In the genomic region with DNA sequence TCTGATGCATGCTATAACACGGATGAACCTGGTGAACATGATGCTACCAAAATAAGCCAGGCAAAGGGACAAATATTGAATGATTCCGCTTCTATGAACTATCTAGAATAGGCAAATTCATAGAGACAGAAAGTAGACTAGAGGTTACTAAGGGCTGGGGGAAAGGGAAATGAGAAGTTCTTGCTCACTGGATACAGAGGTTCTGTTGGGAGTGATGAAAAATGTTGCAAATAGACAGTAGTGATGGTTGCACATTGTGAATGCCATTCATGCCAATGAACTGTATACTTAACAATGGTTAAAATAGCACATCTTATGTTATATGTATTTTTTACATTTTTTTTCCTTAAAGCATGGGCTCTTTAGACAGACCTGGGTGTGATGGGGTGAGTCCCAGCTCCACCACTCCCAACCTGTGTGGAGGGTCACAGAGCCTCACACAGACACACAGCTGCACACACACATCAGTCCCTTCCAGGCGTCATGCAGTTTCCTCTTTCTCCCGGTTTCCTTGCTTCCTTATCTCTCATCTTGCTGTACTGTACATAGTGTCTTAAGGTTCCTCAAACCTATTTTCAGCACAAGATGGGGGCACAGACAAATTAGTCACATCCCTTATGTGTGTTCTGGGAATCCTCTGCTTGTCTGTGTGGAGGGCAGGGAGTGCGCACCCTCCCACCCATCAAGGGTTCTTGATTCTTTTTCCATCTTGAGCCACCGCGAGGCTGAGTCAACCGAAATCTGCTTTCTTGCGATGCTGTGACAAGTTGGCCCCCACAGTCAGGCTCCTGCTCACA, we compare ENCODE assay signal across 12 cellular contexts.
DNase-seq lines count a peak whose midpoint lies in the region; ATAC-seq lines count a peak whose summit lies in the region.
"Had no signal": no experiment of that assay in that cellular context is flagged by ENCODE, and none has a peak within 500 bp of the region (broad histone marks: within the 10 kb centered on the region; RNA-seq: fewer than 3 reads in every experiment).

No MANE protein-coding gene starts in this region.

- ATAC-seq in activated CD4-positive, CD25-positive, alpha-beta regulatory T cell treated with anti-CD3 and anti-CD28 coated beads, Interleukin-2, amount 50 U/mL, for 24 hours, result peak; percentile 76 to 79
- ATAC-seq in left colon, result peak; percentile 16
- no peak for ATAC-seq in HG03521 (IDR thresholded peaks at IDR 0.05; ENCODE audit: unreplicated experiment)
- ATAC-seq in GM21360 (IDR thresholded peaks at IDR 0.05; ENCODE audit: unreplicated experiment), result no peak
- ATAC-seq: psoas muscle had no signal

- no peak for DNase-seq in activated CD4-positive, CD25-positive, alpha-beta regulatory T cell treated with anti-CD3 and anti-CD28 coated beads, Interleukin-2, amount 50 U/mL, for 72 hours
- peak; percentile 69 to 76 for DNase-seq in activated CD4-positive, alpha-beta T cell treated with anti-CD3 and anti-CD28 coated beads, Interleukin-2, amount 50 U/mL, for 48 hours
- DNase-seq in left colon (no peak), NCI-H446 treated with DMSO at 0.1 percent for 48 hours (lab: John Stamatoyannopoulos, UW) (no peak)
- peak; percentile 59 to 65 for DNase-seq in stimulated activated CD8-positive, alpha-beta memory T cell treated with anti-CD3 and anti-CD28 coated beads, Interleukin-15, amount 100 ng/mL, for 48 hours (ENCODE audit: low read depth in 2 of 2)
- DNase-seq: amniotic stem cell, islet precursor cell, psoas muscle, tibial artery had no signal

- intact Hi-C loops in left colon (cut with DNase I, micrococcal nuclease), result no loop called here

Comparison
In these comparisons a context has a peak if more than half of its experiments do, and no peak if none do; other contexts are left out.
1. ATAC-seq: peak in activated CD4-positive, CD25-positive, alpha-beta regulatory T cell treated with anti-CD3 and anti-CD28 coated beads, Interleukin-2, amount 50 U/mL, for 24 hours (2 of 2) and left colon (single experiment); none in HG03521 (single experiment) and GM21360 (single experiment).
2. DNase-seq: peak in activated CD4-positive, alpha-beta T cell treated with anti-CD3 and anti-CD28 coated beads, Interleukin-2, amount 50 U/mL, for 48 hours (2 of 2) and stimulated activated CD8-positive, alpha-beta memory T cell treated with anti-CD3 and anti-CD28 coated beads, Interleukin-15, amount 100 ng/mL, for 48 hours (2 of 2); none in activated CD4-positive, CD25-positive, alpha-beta regulatory T cell treated with anti-CD3 and anti-CD28 coated beads, Interleukin-2, amount 50 U/mL, for 72 hours (single experiment), left colon (0 of 2) and NCI-H446 treated with DMSO at 0.1 percent for 48 hours (single experiment).